Comparison of ENCODE assay signal across 8 cellular contexts in genomic region chr4:104494161-104494560, GRCh38. TPM values are rescaled to one million over a fixed set of nuclear protein-coding genes. Genes with fewer than 3 reads are reported as not detected.
DNase-seq lines count a peak whose midpoint lies in the region; ATAC-seq and TF ChIP-seq lines count a peak whose summit lies in the region.

No MANE protein-coding gene starts in this region.

- CTCF ChIA-PET in Calu3 (lab: Charles Lee), result interaction anchor here (0.6 kb wide), 1 partner anchor 968 kb away, joined by 3 read pairs; no protein-coding TSS in a partner anchor
- CTCF ChIA-PET in OCI-LY7 (lab: Charles Lee; ENCODE audit: unreplicated experiment), result no interaction called here

- H3K9me3 Mint-ChIP-seq in Calu3 (ENCODE audit: low read depth, unreplicated experiment), result no peaks in the 10 kb centered on the region

- peak overlapping the region; percentile 46; the same call in 1 of the 2 replicates for H3K4me2 ChIP-seq in OCI-LY7 (ENCODE audit: low read length)

- no peak for TF ChIP-seq CTCF in Calu3 (IDR thresholded peaks at IDR 0.05; ENCODE audit: unreplicated experiment)
- no peak for TF ChIP-seq CTCF in OCI-LY7 (conservative IDR thresholded peaks at IDR 0.05; ENCODE audit: low read length)
- no peak for TF ChIP-seq CTCF in epithelial cell of proximal tubule (conservative IDR thresholded peaks at IDR 0.05; ENCODE audit: low read depth, low read length)
- TF ChIP-seq CTCF in ovary (IDR thresholded peaks at IDR 0.05), result no peak

- no peak for ATAC-seq in HG03460 (IDR thresholded peaks at IDR 0.05; ENCODE audit: unreplicated experiment)

- H3K79me2 ChIP-seq in OCI-LY7 (ENCODE audit: insufficient read depth, low read depth, low read length), result no peaks in the 10 kb centered on the region

- WGBS in ovary, 3 donors, result 10 to 19% (median 16%) methylated on average over 5 of the region's 5 CpGs

- H3K4me1 Mint-ChIP-seq in Calu3 (ENCODE audit: low read depth, unreplicated experiment), result peaks cover 14% of the 10 kb centered on the region

- TF ChIP-seq EP300 in ovary (IDR thresholded peaks at IDR 0.05), result no peak

- H3K9me3 ChIP-seq in OCI-LY7 (ENCODE audit: low read length) (no peaks in the 10 kb centered on the region), ovary (no peaks in the 10 kb centered on the region)

- H3K27ac Mint-ChIP-seq in Calu3 (ENCODE audit: unreplicated experiment), result peak overlapping the region; percentile 85

- H3K27ac ChIP-seq in OCI-LY7 (ENCODE audit: low read depth, low read length, poor library complexity, severe bottlenecking) (no peak overlapping the region), ovary (peak overlapping the region in 1 of 2 donors; percentile 61)

- H2AFZ ChIP-seq in OCI-LY7 (ENCODE audit: low read length), result no peak overlapping the region

- H3K27me3 Mint-ChIP-seq in Calu3 (ENCODE audit: unreplicated experiment), result no peaks in the 10 kb centered on the region

- H3K4me3 Mint-ChIP-seq in Calu3 (ENCODE audit: low read depth, unreplicated experiment), result peak overlapping the region; percentile 88

- BruUV-seq in Calu3 (replicated peaks; lab: Mats Ljungman, UMichigan) (no TSS peak), OCI-LY7 (replicated peaks; lab: Mats Ljungman, UMichigan) (no TSS peak)

- no peaks in the 10 kb centered on the region for H3K9me2 ChIP-seq in OCI-LY7 (ENCODE audit: insufficient read depth, low read length)

- no peaks in the 10 kb centered on the region for H3K27me3 ChIP-seq in ovary

- no peak overlapping the region for H3K4me3 ChIP-seq in OCI-LY7 (ENCODE audit: low read depth, low read length, poor library complexity, severe bottlenecking)
- peak overlapping the region; percentile 60 for H3K4me3 ChIP-seq in epithelial cell of proximal tubule (ENCODE audit: low read depth, low read length)
- peak overlapping the region; percentile 57 for H3K4me3 ChIP-seq in ovary

- DNase-seq in Calu3 (no peak), OCI-LY7 (ENCODE audit: low spot score) (no peak), epithelial cell of proximal tubule (ENCODE audit: low read depth) (no peak), ovary (no peak), HCEC 1CT (no peak), LoVo (ENCODE audit: low spot score) (no peak)
- DNase-seq in activated CD8-positive, alpha-beta memory T cell treated with anti-CD3 and anti-CD28 coated beads, Interleukin-2, amount 50 U/mL, for 48 hours, result no peak

- no peaks in the 10 kb centered on the region for H4K20me1 ChIP-seq in OCI-LY7 (ENCODE audit: insufficient read depth, low read length)

- intact Hi-C loops in Calu3 (cut with micrococcal nuclease; ENCODE audit: unreplicated experiment) (no loop called here), OCI-LY7 (cut with micrococcal nuclease; ENCODE audit: unreplicated experiment) (no loop called here), ovary (cut with DNase I) (no loop called here)

- H3K36me3 ChIP-seq in OCI-LY7 (ENCODE audit: insufficient read depth, low read length) (no peaks in the 10 kb centered on the region), ovary (no peaks in the 10 kb centered on the region)

- POLR2A ChIA-PET in OCI-LY7 (lab: Charles Lee), result interaction anchor here (1.0 kb wide), 1 partner anchor 44 kb away, joined by 3 read pairs; no protein-coding TSS in a partner anchor

- no peak for TF ChIP-seq POLR2A in ovary (IDR thresholded peaks at IDR 0.05)

- H3K36me3 Mint-ChIP-seq in Calu3 (ENCODE audit: insufficient read depth, unreplicated experiment), result peaks cover 37% of the 10 kb centered on the region

- H3K4me1 ChIP-seq in OCI-LY7 (ENCODE audit: insufficient read depth, low read length, poor library complexity, severe bottlenecking) (peaks cover 4% of the 10 kb centered on the region), ovary (ENCODE audit: insufficient read depth) (no peaks in the 10 kb centered on the region)

RNA-seq across cellular contexts. Expression of gene CXXC4, which starts 0.5 kb away (rescaled TPM):
- total RNA-seq in Calu3 (2022) (0.66 and 1.3 TPM in 2 replicates), OCI-LY7 (2022) (not detected in 2 replicates), epithelial cell of proximal tubule (under 0.01 and 0.29 TPM in 2 replicates), ovary (10 to 100 TPM in 1 of 7 donors, 1 to 10 TPM in 6; 1.3 to 10.6 (median 2.3) TPM)
- total RNA-seq in OCI-LY7 (2014; rRNA removed; shearing (Covaris generic)), result 0.03 TPM in 1 of 2 replicates, not detected in the other
- 1 to 10 TPM; 2.1 to 2.4 TPM for polyA plus RNA-seq in ovary
